29 cellular contexts compared by ENCODE assay signal in the genomic region with DNA sequence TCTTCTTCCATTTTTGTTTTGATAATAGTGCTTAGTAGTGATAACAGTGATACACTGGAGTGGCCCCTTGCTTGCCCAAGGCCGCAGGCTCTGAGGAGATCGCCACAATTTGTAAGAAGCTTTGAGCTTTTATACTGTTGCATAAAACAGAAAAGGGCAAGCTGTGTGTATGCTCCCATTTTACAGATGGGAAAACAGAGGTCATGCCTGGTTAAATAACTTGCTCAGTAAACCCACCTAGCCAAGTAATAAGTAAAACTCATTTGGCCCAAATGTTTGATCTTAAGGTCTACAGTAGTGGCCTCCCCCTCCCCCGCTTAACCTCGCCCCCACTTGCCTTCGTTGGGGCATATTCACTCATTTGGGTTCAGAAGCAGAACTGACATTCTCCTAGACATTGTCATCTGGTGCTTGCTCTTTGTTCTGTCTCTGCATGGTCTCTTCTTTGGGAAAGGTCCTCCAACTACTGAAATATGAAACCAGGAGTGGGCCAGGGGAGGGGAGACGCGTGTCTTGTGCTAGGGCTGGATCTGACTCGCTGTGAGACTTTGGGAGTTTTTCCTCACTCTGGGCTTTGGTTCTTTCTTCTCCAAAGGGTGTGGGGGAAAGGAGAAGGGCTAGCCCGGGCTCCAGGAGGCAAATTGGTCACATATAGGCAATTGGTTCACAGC.
"Had no signal": no experiment of that assay in that cellular context is flagged by ENCODE, and none has a peak within 500 bp of the region (broad histone marks: within the 10 kb centered on the region; RNA-seq: fewer than 3 reads in every experiment).

No MANE protein-coding gene starts in this region.

- H3K36me3 ChIP-seq: adrenal gland, colonic mucosa, neutrophil, prostate gland, thoracic aorta, uterus had no signal

- ATAC-seq: body of pancreas; left ventricle myocardium superior; mucosa of descending colon; natural killer cell treated with Interleukin-12 subunit alpha and Interleukin-12 subunit beta and Interleukin-15 and Interleukin-18, amount 100 ng/mL, for 72 hours; stimulated activated effector memory CD8-positive, alpha-beta T cell treated with anti-CD3 and anti-CD28 coated beads, Interleukin-12 subunit alpha, Interleukin-12 subunit beta, amount 100 ng/mL, for 72 hours had no signal

- H3K27ac ChIP-seq: adrenal gland, body of pancreas, colonic mucosa, neutrophil, prostate gland, thoracic aorta, uterus, VCaP had no signal

- H3K4me3 ChIP-seq: adrenal gland, body of pancreas, colonic mucosa, mucosa of descending colon, prostate gland, thoracic aorta, uterus had no signal

- FAIRE-seq: frontal cortex, islet of Langerhans, TTC549 had no signal

- H3K27me3 ChIP-seq: body of pancreas, uterus had no signal

- H3K4me1 ChIP-seq: colonic mucosa had no signal

- DNase-seq: activated CD4-positive, alpha-beta T cell treated with anti-CD3 and anti-CD28 coated beads for 4 hours; activated CD4-positive, alpha-beta T cell treated with anti-CD3 and anti-CD28 coated beads, Interleukin-2, amount 50 U/mL, for 48 hours; activated CD8-positive, alpha-beta memory T cell treated with anti-CD3 and anti-CD28 coated beads, Interleukin-2, amount 50 U/mL, for 4 hours; activated effector memory CD4-positive, alpha-beta T cell treated with anti-CD3 and anti-CD28 coated beads, Interleukin-2, amount 50 U/mL, for 16 hours; activated naive CD4-positive, alpha-beta T cell treated with anti-CD3 and anti-CD28 coated beads for 36 hours; activated naive CD8-positive, alpha-beta T cell treated with anti-CD3 and anti-CD28 coated beads for 36 hours; activated T-cell treated with anti-CD3 and anti-CD28 coated beads, Interleukin-2, amount 50 U/mL, for 1 hour; aorta; cerebellar nuclear complex; colonic mucosa; effector CD8-positive, alpha-beta T cell; left ventricle myocardium superior; mucosa of descending colon; retina; stimulated activated CD4-positive, alpha-beta T cell treated with anti-CD3 and anti-CD28 coated beads, Interleukin-4, amount 100 ng/mL, for 24 hours; T-helper 9 cell; trophoblast cell; uterus had no signal

- H3K9me3 ChIP-seq: adrenal gland, body of pancreas, colonic mucosa, mucosa of descending colon, neutrophil, prostate gland, thoracic aorta, uterus had no signal
